Comparison of ENCODE assay signal across 8 cellular contexts in genomic region chr14:24411468-24412454, GRCh38. TPM values are rescaled to one million over a fixed set of nuclear protein-coding genes. Genes with fewer than 3 reads are reported as not detected.
DNase-seq lines count a peak whose midpoint lies in the region; ATAC-seq, FAIRE-seq and TF ChIP-seq lines count a peak whose summit lies in the region.

No MANE protein-coding gene starts in this region.

- no peaks in the 10 kb centered on the region for H3K79me2 ChIP-seq in Loucy (ENCODE audit: insufficient read depth, low read length)

- TF ChIP-seq CTCF in GM13977 (IDR thresholded peaks at IDR 0.05; ENCODE audit: extremely low read depth, insufficient read depth, missing control alignments) (peak; percentile 73), Loucy (conservative IDR thresholded peaks at IDR 0.05; ENCODE audit: low read length) (peak; percentile 83), WERI-Rb-1 (IDR thresholded peaks at IDR 0.05; ENCODE audit: low read depth, low read length) (peak; percentile 82)

- no peaks in the 10 kb centered on the region for H3F3A ChIP-seq in Loucy (ENCODE audit: low read depth)

- no peaks in the 10 kb centered on the region for H3K36me3 ChIP-seq in CD8-positive, alpha-beta memory T cell (ENCODE audit: insufficient read depth, low read length)
- peaks cover 35% of the 10 kb centered on the region; the same call in 1 of the 2 replicates for H3K36me3 ChIP-seq in Loucy (ENCODE audit: insufficient read depth, low read length)
- peaks cover 26% of the 10 kb centered on the region for H3K36me3 ChIP-seq in WERI-Rb-1
- H3K36me3 ChIP-seq in small intestine (ENCODE audit: control insufficient read depth in 2 of 2, insufficient read depth in 2 of 2, low read length in 2 of 2), result no peaks in the 10 kb centered on the region

- WGBS in small intestine, 3 donors, result 66 to 69% (median 69%) methylated on average over 15 of the region's 15 CpGs

- in situ Hi-C loops in GM13977 (cut with MboI; ENCODE audit: low pct_unique_long_range_greater_than_20kb, low sequenced_read_pairs, unreplicated experiment), result no loop called here

- no peak overlapping the region for H3K4me2 ChIP-seq in Loucy (ENCODE audit: low read depth, low read length, poor library complexity, severe bottlenecking)

- H3K9me3 Mint-ChIP-seq in CD8-positive, alpha-beta memory T cell, result no peaks in the 10 kb centered on the region

- H3K27me3 Mint-ChIP-seq in CD8-positive, alpha-beta memory T cell, result peaks cover 3 to 13% of the 10 kb centered on the region in 2 donors

- no peak overlapping the region for H3K9ac ChIP-seq in Loucy (ENCODE audit: low read depth, low read length, poor library complexity, severe bottlenecking)

- no peaks in the 10 kb centered on the region for H4K20me1 ChIP-seq in Loucy (ENCODE audit: insufficient read depth, low read length, poor library complexity, severe bottlenecking)

- H3K27ac Mint-ChIP-seq in CD8-positive, alpha-beta memory T cell, result no peak overlapping the region

- FAIRE-seq in small intestine (lab: Jason Lieb, UNC), result no peak

- CTCF ChIA-PET in CD8-positive, alpha-beta memory T cell (lab: Charles Lee), result interaction anchor here (0.9 to 2.4 kb wide), 6 partner anchors 16 to 165 kb away, joined by 3 to 7 read pairs (median 4); no protein-coding TSS in a partner anchor

- no peaks in the 10 kb centered on the region for H3K4me1 ChIP-seq in CD8-positive, alpha-beta memory T cell (ENCODE audit: insufficient read depth, low read length)
- peaks cover 3% of the 10 kb centered on the region for H3K4me1 ChIP-seq in Loucy (ENCODE audit: insufficient read depth, low read length, poor library complexity, severe bottlenecking)
- no peaks in the 10 kb centered on the region for H3K4me1 ChIP-seq in small intestine (ENCODE audit: control insufficient read depth in 2 of 2, insufficient read depth in 1 of 2, low read depth in 1 of 2, low read length in 1 of 2)

- H3K4me1 Mint-ChIP-seq in CD8-positive, alpha-beta memory T cell, result no peaks in the 10 kb centered on the region

- H3K27ac ChIP-seq in CD8-positive, alpha-beta memory T cell (ENCODE audit: low read depth, low read length), result no peak overlapping the region
- H3K27ac ChIP-seq in WERI-Rb-1, result no peak overlapping the region
- no peak overlapping the region for H3K27ac ChIP-seq in small intestine (ENCODE audit: low read depth in 1 of 2, low read length in 1 of 2)
- no peak overlapping the region for H3K27ac ChIP-seq in substantia nigra (ENCODE audit: low read depth, low read length, poor library complexity, severe bottlenecking)

- POLR2A ChIA-PET in CD8-positive, alpha-beta memory T cell (lab: Charles Lee), result no interaction called here

- H3K4me3 ChIP-seq in CD8-positive, alpha-beta memory T cell (ENCODE audit: low read length), result no peak overlapping the region
- no peak overlapping the region for H3K4me3 ChIP-seq in Loucy (ENCODE audit: low read length, poor library complexity, severe bottlenecking)
- H3K4me3 ChIP-seq in WERI-Rb-1 (ENCODE audit: low read depth, low read length), result no peak overlapping the region
- H3K4me3 ChIP-seq in small intestine (ENCODE audit: low read depth in 1 of 2, low read length in 2 of 2), result no peak overlapping the region

- peak in 3 of 5 donors; percentile 13 to 23 (median 13) for DNase-seq in CD8-positive, alpha-beta memory T cell
- DNase-seq in GM13977 (ENCODE audit: low spot score) (peak; percentile 80), WERI-Rb-1 (peak; percentile 67), germinal center (ENCODE audit: low spot score) (peak; percentile 67), small intestine (peak; percentile 66), substantia nigra (lab: John Stamatoyannopoulos, UW) (no peak)

- H3K36me3 Mint-ChIP-seq in CD8-positive, alpha-beta memory T cell, result no peaks in the 10 kb centered on the region

- H3K27me3 ChIP-seq in CD8-positive, alpha-beta memory T cell (ENCODE audit: insufficient read depth, low read length, poor library complexity, severe bottlenecking), result peaks cover 3% of the 10 kb centered on the region
- H3K27me3 ChIP-seq in Loucy (ENCODE audit: insufficient read depth, low read length, poor library complexity, severe bottlenecking) (no peaks in the 10 kb centered on the region), WERI-Rb-1 (ENCODE audit: insufficient read depth, low read depth, severe bottlenecking) (no peaks in the 10 kb centered on the region), small intestine (ENCODE audit: control insufficient read depth in 2 of 2, insufficient read depth in 2 of 2, low read length in 2 of 2) (no peaks in the 10 kb centered on the region)

- H3K4me3 Mint-ChIP-seq in CD8-positive, alpha-beta memory T cell, result no peak overlapping the region

- H3K9me3 ChIP-seq in CD8-positive, alpha-beta memory T cell (ENCODE audit: low read length), result no peaks in the 10 kb centered on the region
- no peaks in the 10 kb centered on the region for H3K9me3 ChIP-seq in Loucy (ENCODE audit: insufficient read depth, low read depth, low read length)
- H3K9me3 ChIP-seq in WERI-Rb-1 (ENCODE audit: severe bottlenecking), result no peaks in the 10 kb centered on the region
- no peaks in the 10 kb centered on the region for H3K9me3 ChIP-seq in small intestine (ENCODE audit: control insufficient read depth, low read depth)

- H3K9me2 ChIP-seq in Loucy (replicated peaks; ENCODE audit: low read depth, low read length), result no peaks in the 10 kb centered on the region

- no peak overlapping the region for H2AFZ ChIP-seq in Loucy (ENCODE audit: low read length)

- ATAC-seq in HG03439 (IDR thresholded peaks at IDR 0.05; ENCODE audit: unreplicated experiment), result no peak

RNA-seq across cellular contexts. Expression of gene NYNRIN, which starts 13.0 kb away (rescaled TPM):
- under 1 TPM; 0.02 to 0.04 TPM for total RNA-seq in CD8-positive, alpha-beta memory T cell
- not detected for polyA plus RNA-seq in CD8-positive, alpha-beta memory T cell
- polyA plus RNA-seq in small intestine, result 1 to 10 TPM in 1 of 3 donors, under 1 TPM in 2; 0.22 to 7.2 (median 0.54) TPM

RNA-seq across cellular contexts. Expression of gene CBLN3, which starts 17.7 kb away (rescaled TPM):
- 1 to 10 TPM; 7.4 to 7.7 TPM for total RNA-seq in CD8-positive, alpha-beta memory T cell
- polyA plus RNA-seq in CD8-positive, alpha-beta memory T cell, result not detected
- 1 to 10 TPM in 1 of 3 donors, under 1 TPM in 1, not detected in 1; 0.27 to 1.9 TPM for polyA plus RNA-seq in small intestine

RNA-seq across cellular contexts. Expression of gene KHNYN, which starts 18.0 kb away (rescaled TPM):
- total RNA-seq in CD8-positive, alpha-beta memory T cell, result 10 to 100 TPM; 68.8 to 72.3 TPM
- 21.1 TPM for polyA plus RNA-seq in CD8-positive, alpha-beta memory T cell
- 10 to 100 TPM; 21.3 to 41.9 (median 30.9) TPM for polyA plus RNA-seq in small intestine

RNA-seq across cellular contexts. Expression of gene SDR39U1, which starts 30.8 kb away (rescaled TPM):
- total RNA-seq in CD8-positive, alpha-beta memory T cell, result 10 to 100 TPM; 58.1 to 59.6 TPM
- 67.7 TPM for polyA plus RNA-seq in CD8-positive, alpha-beta memory T cell
- 10 to 100 TPM; 49.7 to 52.6 (median 50.7) TPM for polyA plus RNA-seq in small intestine

RNA-seq across cellular contexts. Expression of gene NFATC4, which starts 43.8 kb away (rescaled TPM):
- total RNA-seq in CD8-positive, alpha-beta memory T cell, result 1 to 10 TPM in 1 of 2 experiments, under 1 TPM in 1; 0.81 to 1.5 TPM
- polyA plus RNA-seq in CD8-positive, alpha-beta memory T cell, result not detected
- 10 to 100 TPM; 11.2 to 45.1 (median 32.3) TPM for polyA plus RNA-seq in small intestine

Comparison
In these comparisons a context has a peak if more than half of its experiments do, and no peak if none do; other contexts are left out.
1. DNase-seq: peak in CD8-positive, alpha-beta memory T cell (3 of 5), GM13977 (single experiment), WERI-Rb-1 (single experiment), germinal center (single experiment) and small intestine (single experiment); none in substantia nigra (0 of 49).
2. Peak in every context shown above with its lines, with median percentiles within 50 percentile points of each other: CTCF ChIP-seq.